In the genomic region with DNA sequence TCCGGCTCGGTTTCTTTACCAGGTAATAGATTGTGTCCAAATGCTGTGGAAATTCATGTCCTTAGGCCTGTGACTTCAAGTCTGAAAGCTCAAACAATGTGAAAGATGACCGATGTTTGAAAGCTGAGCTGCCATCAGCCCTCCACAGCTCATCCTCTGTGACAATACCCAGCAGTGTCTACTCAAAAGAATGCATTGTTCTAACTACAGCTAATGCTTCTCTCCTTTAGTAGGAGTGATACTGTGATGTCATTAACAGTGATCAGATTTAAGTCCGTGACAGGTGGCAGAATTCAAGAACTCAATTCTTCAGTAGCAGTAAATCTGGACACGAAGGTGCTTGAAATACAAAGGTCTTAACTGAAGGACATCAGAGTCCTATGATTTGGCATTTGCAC, we compare ENCODE assay signal across 19 cellular contexts.
DNase-seq lines count a peak whose midpoint lies in the region; ATAC-seq, FAIRE-seq and TF ChIP-seq lines count a peak whose summit lies in the region.
"Had no signal": no experiment of that assay in that cellular context is flagged by ENCODE, and none has a peak within 500 bp of the region (broad histone marks: within the 10 kb centered on the region; RNA-seq: fewer than 3 reads in every experiment).

No MANE protein-coding gene starts in this region.

- H3K36me3 ChIP-seq in right lobe of liver (no peaks in the 10 kb centered on the region), psoas muscle (ENCODE audit: insufficient read depth in 1 of 2, low read depth in 1 of 2) (no peaks in the 10 kb centered on the region), WERI-Rb-1 (no peaks in the 10 kb centered on the region)

- H3K27ac ChIP-seq in dorsolateral prefrontal cortex (peak overlapping the region; percentile 16 to 96 (median 87)), right lobe of liver (peak overlapping the region in 2 of 3 donors; percentile 53 to 58), psoas muscle (no peak overlapping the region), WERI-Rb-1 (no peak overlapping the region)

- no peak for FAIRE-seq in HTR-8/SVneo (lab: Jason Lieb, UNC)
- FAIRE-seq: H1 had no signal

- H3K27me3 ChIP-seq in dorsolateral prefrontal cortex (no peaks in the 10 kb centered on the region), right lobe of liver (no peaks in the 10 kb centered on the region), psoas muscle (ENCODE audit: insufficient read depth in 3 of 3, low read length in 2 of 3) (no peaks in the 10 kb centered on the region), WERI-Rb-1 (ENCODE audit: insufficient read depth, low read depth, severe bottlenecking) (no peaks in the 10 kb centered on the region)

- H3K4me3 ChIP-seq in dorsolateral prefrontal cortex (peak overlapping the region in 4 of 59 donors; percentile 13 to 27 (median 22)), right lobe of liver (no peak overlapping the region), psoas muscle (no peak overlapping the region), WERI-Rb-1 (ENCODE audit: low read depth, low read length) (no peak overlapping the region)

- 47% methylated on average over 5 of the region's 5 CpGs for WGBS in right lobe of liver (ENCODE audit: insufficient coverage, low coverage, low lambda C conversion rate, missing lambda C conversion rate)
- WGBS in psoas muscle, 3 donors, result 48 to 69% (median 55%) methylated on average over 5 of the region's 5 CpGs

- ATAC-seq in right lobe of liver (peak in 2 of 4 donors; percentile 5 to 16), psoas muscle (peak in 3 of 4 donors; percentile 67 to 78 (median 76))

- no peaks in the 10 kb centered on the region for H3K9me3 ChIP-seq in right lobe of liver
- H3K9me3 ChIP-seq in psoas muscle, result no peaks in the 10 kb centered on the region
- H3K9me3 ChIP-seq in WERI-Rb-1 (ENCODE audit: severe bottlenecking), result no peaks in the 10 kb centered on the region

- no peak for TF ChIP-seq POLR2A in right lobe of liver (IDR thresholded peaks at IDR 0.05)

- TF ChIP-seq CTCF in dorsolateral prefrontal cortex (IDR thresholded peaks at IDR 0.05 in 54 of 56, conservative IDR thresholded peaks at IDR 0.05 in 2 of 56; ENCODE audit: low read depth in 1 of 56, partially characterized antibody in 56 of 56) (peak in 4 of 56 donors; percentile 9 to 32 (median 12)), right lobe of liver (IDR thresholded peaks at IDR 0.05) (no peak), psoas muscle (IDR thresholded peaks at IDR 0.05) (no peak), WERI-Rb-1 (IDR thresholded peaks at IDR 0.05; ENCODE audit: low read depth, low read length) (no peak)

- intact Hi-C loops in dorsolateral prefrontal cortex (cut with DNase I), result loop anchor here in 1 of 2 donors (5.0 kb wide), 2 partner anchors 67 to 117 kb away; no protein-coding TSS in a partner anchor
- intact Hi-C loops in right lobe of liver (cut with DNase I), result no loop called here
- intact Hi-C loops in psoas muscle (cut with DNase I), result no loop called here

- DNase-seq in Ammon's horn (ENCODE audit: low spot score) (peak; percentile 76), dorsolateral prefrontal cortex (peak in 2 of 10 donors; percentile 27 to 52), right lobe of liver (no peak), psoas muscle (no peak), HTR-8/SVneo (ENCODE audit: insufficient read length, low spot score) (no peak), WERI-Rb-1 (no peak), CD1c-positive myeloid dendritic cell (ENCODE audit: extremely low spot score) (no peak), NCI-H1105 treated with DMSO at 0.1 percent for 48 hours (lab: John Stamatoyannopoulos, UW) (no peak)
- DNase-seq: CD4-positive, alpha-beta memory T cell; DMS153; GF-D8; KG1; NCI-H1417 treated with DMSO at 0.1 percent for 48 hours; NCI-H1930; NCI-H2171 treated with DMSO at 0.1 percent for 48 hours; NCI-H446 treated with DMSO at 0.1 percent for 48 hours; NCI-H774; Right ventricle myocardium superior had no signal

- peaks cover 0 to 47% (median 23%) of the 10 kb centered on the region in 4 donors for H3K4me1 ChIP-seq in right lobe of liver
- no peaks in the 10 kb centered on the region for H3K4me1 ChIP-seq in psoas muscle

Comparison
In these comparisons a context has a peak if more than half of its experiments do, and no peak if none do; other contexts are left out.
1. H3K27ac ChIP-seq: peak in dorsolateral prefrontal cortex (59 of 59) and right lobe of liver (2 of 3); none in psoas muscle (single experiment) and WERI-Rb-1 (single experiment).